ENCODE assay signal across 1 cellular context in genomic region chr5:136056336-136056735, GRCh38.
TF ChIP-seq lines count a peak whose summit lies in the region.

No MANE protein-coding gene starts in this region.

TF ChIP-seq in IMR-90, 13 proteins besides CTCF, POLR2A, EP300 and RAD21:
- no peak for TF ChIP-seq SMC3 (IDR thresholded peaks at IDR 0.05; ENCODE audit: low read depth, low read length)
- TF ChIP-seq MAFK (IDR thresholded peaks at IDR 0.05; ENCODE audit: low read depth, low read length), result no peak
